In the genomic region with DNA sequence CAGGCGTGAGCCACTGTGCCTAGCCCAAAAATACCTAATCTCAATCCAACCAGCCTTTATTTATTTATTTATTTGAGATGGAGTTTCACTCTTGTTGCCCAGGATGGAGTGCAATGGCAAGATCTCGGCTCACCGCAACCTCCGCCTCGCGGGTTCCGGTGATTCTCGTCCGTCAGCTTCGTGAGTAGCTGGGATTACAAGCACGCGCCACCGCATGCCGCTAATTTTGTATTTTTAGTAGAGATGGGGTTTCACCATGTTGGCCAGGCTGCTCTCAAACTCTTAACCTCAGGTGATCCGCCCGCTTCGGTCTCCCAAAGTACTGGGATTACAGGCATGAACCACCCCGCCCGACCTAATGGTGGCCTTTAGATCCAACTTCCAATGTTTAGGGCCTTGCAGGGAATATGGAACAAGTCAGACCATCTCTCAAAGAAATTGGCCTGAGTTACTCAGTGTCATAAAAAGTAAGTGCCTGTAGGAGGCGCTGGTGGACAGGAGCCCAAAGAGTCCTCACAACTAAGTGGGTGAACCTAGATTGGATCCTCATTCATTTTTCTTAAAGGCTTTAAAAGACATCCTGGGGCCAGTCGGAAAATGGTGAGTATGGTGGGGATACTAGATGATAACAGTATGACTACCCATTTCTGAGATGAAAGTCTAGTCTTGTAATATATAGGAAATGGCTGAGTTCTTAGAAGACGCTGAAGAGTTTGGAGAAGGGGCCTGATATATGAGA, we compare ENCODE assay signal across 1 cellular context.
TF ChIP-seq lines count a peak whose summit lies in the region.

No MANE protein-coding gene starts in this region.

TF ChIP-seq in WTC11, 78 proteins besides CTCF, POLR2A, EP300 and RAD21 (continued from another document):
- TF ChIP-seq, protein P1, sequence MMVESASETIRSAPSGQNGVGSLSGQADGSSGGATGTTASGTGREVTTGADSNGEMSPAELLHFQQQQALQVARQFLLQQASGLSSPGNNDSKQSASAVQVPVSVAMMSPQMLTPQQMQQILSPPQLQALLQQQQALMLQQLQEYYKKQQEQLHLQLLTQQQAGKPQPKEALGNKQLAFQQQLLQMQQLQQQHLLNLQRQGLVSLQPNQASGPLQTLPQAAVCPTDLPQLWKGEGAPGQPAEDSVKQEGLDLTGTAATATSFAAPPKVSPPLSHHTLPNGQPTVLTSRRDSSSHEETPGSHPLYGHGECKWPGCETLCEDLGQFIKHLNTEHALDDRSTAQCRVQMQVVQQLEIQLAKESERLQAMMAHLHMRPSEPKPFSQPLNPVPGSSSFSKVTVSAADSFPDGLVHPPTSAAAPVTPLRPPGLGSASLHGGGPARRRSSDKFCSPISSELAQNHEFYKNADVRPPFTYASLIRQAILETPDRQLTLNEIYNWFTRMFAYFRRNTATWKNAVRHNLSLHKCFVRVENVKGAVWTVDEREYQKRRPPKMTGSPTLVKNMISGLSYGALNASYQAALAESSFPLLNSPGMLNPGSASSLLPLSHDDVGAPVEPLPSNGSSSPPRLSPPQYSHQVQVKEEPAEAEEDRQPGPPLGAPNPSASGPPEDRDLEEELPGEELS (CRISPR knock-in tag; IDR thresholded peaks at IDR 0.05): no peak
- TF ChIP-seq ZNF317 (CRISPR knock-in tag; IDR thresholded peaks at IDR 0.05; ENCODE audit: borderline replicate concordance, low read depth) (no peak), SMAD4 (CRISPR knock-in tag; IDR thresholded peaks at IDR 0.05) (no peak), ZNF671 (CRISPR knock-in tag; IDR thresholded peaks at IDR 0.05) (no peak), ZNF423 (CRISPR knock-in tag; IDR thresholded peaks at IDR 0.05) (no peak), GRHL2 (CRISPR knock-in tag; IDR thresholded peaks at IDR 0.05; ENCODE audit: insufficient replicate concordance, severe bottlenecking) (no peak), HMGA2 (CRISPR knock-in tag; IDR thresholded peaks at IDR 0.05) (no peak), MXD4 (CRISPR knock-in tag; IDR thresholded peaks at IDR 0.05; ENCODE audit: borderline replicate concordance) (no peak)
- TF ChIP-seq, protein P2, sequence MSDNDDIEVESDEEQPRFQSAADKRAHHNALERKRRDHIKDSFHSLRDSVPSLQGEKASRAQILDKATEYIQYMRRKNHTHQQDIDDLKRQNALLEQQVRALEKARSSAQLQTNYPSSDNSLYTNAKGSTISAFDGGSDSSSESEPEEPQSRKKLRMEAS (CRISPR knock-in tag; IDR thresholded peaks at IDR 0.05): no peak
- TF ChIP-seq, protein P3, sequence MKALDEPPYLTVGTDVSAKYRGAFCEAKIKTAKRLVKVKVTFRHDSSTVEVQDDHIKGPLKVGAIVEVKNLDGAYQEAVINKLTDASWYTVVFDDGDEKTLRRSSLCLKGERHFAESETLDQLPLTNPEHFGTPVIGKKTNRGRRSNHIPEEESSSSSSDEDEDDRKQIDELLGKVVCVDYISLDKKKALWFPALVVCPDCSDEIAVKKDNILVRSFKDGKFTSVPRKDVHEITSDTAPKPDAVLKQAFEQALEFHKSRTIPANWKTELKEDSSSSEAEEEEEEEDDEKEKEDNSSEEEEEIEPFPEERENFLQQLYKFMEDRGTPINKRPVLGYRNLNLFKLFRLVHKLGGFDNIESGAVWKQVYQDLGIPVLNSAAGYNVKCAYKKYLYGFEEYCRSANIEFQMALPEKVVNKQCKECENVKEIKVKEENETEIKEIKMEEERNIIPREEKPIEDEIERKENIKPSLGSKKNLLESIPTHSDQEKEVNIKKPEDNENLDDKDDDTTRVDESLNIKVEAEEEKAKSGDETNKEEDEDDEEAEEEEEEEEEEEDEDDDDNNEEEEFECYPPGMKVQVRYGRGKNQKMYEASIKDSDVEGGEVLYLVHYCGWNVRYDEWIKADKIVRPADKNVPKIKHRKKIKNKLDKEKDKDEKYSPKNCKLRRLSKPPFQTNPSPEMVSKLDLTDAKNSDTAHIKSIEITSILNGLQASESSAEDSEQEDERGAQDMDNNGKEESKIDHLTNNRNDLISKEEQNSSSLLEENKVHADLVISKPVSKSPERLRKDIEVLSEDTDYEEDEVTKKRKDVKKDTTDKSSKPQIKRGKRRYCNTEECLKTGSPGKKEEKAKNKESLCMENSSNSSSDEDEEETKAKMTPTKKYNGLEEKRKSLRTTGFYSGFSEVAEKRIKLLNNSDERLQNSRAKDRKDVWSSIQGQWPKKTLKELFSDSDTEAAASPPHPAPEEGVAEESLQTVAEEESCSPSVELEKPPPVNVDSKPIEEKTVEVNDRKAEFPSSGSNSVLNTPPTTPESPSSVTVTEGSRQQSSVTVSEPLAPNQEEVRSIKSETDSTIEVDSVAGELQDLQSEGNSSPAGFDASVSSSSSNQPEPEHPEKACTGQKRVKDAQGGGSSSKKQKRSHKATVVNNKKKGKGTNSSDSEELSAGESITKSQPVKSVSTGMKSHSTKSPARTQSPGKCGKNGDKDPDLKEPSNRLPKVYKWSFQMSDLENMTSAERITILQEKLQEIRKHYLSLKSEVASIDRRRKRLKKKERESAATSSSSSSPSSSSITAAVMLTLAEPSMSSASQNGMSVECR (CRISPR knock-in tag; IDR thresholded peaks at IDR 0.05; ENCODE audit: borderline replicate concordance): no peak
- TF ChIP-seq, protein P4, sequence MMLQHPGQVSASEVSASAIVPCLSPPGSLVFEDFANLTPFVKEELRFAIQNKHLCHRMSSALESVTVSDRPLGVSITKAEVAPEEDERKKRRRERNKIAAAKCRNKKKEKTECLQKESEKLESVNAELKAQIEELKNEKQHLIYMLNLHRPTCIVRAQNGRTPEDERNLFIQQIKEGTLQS (CRISPR knock-in tag; conservative IDR thresholded peaks at IDR 0.05): no peak
- TF ChIP-seq, protein P5, sequence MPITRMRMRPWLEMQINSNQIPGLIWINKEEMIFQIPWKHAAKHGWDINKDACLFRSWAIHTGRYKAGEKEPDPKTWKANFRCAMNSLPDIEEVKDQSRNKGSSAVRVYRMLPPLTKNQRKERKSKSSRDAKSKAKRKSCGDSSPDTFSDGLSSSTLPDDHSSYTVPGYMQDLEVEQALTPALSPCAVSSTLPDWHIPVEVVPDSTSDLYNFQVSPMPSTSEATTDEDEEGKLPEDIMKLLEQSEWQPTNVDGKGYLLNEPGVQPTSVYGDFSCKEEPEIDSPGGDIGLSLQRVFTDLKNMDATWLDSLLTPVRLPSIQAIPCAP (CRISPR knock-in tag; IDR thresholded peaks at IDR 0.05): no peak
- TF ChIP-seq, protein P6, sequence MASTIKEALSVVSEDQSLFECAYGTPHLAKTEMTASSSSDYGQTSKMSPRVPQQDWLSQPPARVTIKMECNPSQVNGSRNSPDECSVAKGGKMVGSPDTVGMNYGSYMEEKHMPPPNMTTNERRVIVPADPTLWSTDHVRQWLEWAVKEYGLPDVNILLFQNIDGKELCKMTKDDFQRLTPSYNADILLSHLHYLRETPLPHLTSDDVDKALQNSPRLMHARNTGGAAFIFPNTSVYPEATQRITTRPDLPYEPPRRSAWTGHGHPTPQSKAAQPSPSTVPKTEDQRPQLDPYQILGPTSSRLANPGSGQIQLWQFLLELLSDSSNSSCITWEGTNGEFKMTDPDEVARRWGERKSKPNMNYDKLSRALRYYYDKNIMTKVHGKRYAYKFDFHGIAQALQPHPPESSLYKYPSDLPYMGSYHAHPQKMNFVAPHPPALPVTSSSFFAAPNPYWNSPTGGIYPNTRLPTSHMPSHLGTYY (CRISPR knock-in tag; IDR thresholded peaks at IDR 0.05): no peak
